ENCODE assay signal across 22 cellular contexts in genomic region chrX:24837966-24838365, GRCh38.
"Had no signal": no experiment of that assay in that cellular context is flagged by ENCODE, and none has a peak within 500 bp of the region (broad histone marks: within the 10 kb centered on the region; RNA-seq: fewer than 3 reads in every experiment).

No MANE protein-coding gene starts in this region.

- H3K27ac ChIP-seq: hepatocyte, left ventricle myocardium inferior, ovary, stomach, testis, thyroid gland, transverse colon, upper lobe of left lung, vagina had no signal

- H3K4me3 Mint-ChIP-seq: mesothelial cell of epicardium; naive thymus-derived CD8-positive, alpha-beta T cell; nephron progenitor cell; stimulated activated naive B cell treated with anti-CD40 and anti-IgM and Interleukin-4, amounts not matched to agents 10 μg/mL and 1 μg/mL and 100 μg/mL, for 72 hours had no signal

- H2AFZ ChIP-seq: hepatocyte had no signal

- H3K4me1 ChIP-seq: left ventricle myocardium inferior, stomach, testis, transverse colon, upper lobe of left lung, vagina had no signal

- H3K9me3 ChIP-seq: left ventricle myocardium inferior, ovary, stomach, testis, thyroid gland, transverse colon, upper lobe of left lung, vagina had no signal

- ATAC-seq: naive thymus-derived CD8-positive, alpha-beta T cell; right cardiac atrium; sciatic nerve; stimulated activated naive B cell treated with anti-CD40 and anti-IgM and Interleukin-4, amounts not matched to agents 10 μg/mL and 1 μg/mL and 100 μg/mL, for 72 hours; stimulated activated naive CD8-positive, alpha-beta T cell treated with anti-CD3 and anti-CD28 coated beads, Interleukin-15, Interleukin-2, amounts not matched to agents 100 U/mL and 50 U/mL, for 24 hours had no signal

- DNase-seq: islet precursor cell; left ventricle myocardium inferior; nephron progenitor cell; ovary; right cardiac atrium; stimulated activated CD4-positive, alpha-beta T cell treated with anti-CD3 and anti-CD28 coated beads, Interleukin-1b, Interleukin-23, amount 100 ng/mL, for 48 hours; stimulated activated CD4-positive, alpha-beta T cell treated with anti-CD3 and anti-CD28 coated beads, Interleukin-4, amount 100 ng/mL, for 4 hours; stimulated activated naive B cell treated with anti-CD40 and anti-IgM and Interleukin-4, amounts not matched to agents 10 μg/mL and 1 μg/mL and 100 μg/mL, for 72 hours; stimulated activated naive CD8-positive, alpha-beta T cell treated with anti-CD3 and anti-CD28 coated beads, Interleukin-15, Interleukin-2, amounts not matched to agents 100 U/mL and 50 U/mL, for 24 hours; stomach; thyroid gland; transverse colon; upper lobe of left lung had no signal

- H3K27me3 Mint-ChIP-seq: naive thymus-derived CD8-positive, alpha-beta T cell; progenitor cell of endocrine pancreas; stimulated activated naive B cell treated with anti-CD40 and anti-IgM and Interleukin-4, amounts not matched to agents 10 μg/mL and 1 μg/mL and 100 μg/mL, for 72 hours had no signal

- H3K27ac Mint-ChIP-seq: mesothelial cell of epicardium; nephron progenitor cell; progenitor cell of endocrine pancreas; stimulated activated naive B cell treated with anti-CD40 and anti-IgM and Interleukin-4, amounts not matched to agents 10 μg/mL and 1 μg/mL and 100 μg/mL, for 72 hours had no signal

- H3K4me2 ChIP-seq: hepatocyte, smooth muscle cell had no signal

- H3K27me3 ChIP-seq: hepatocyte, ovary, stomach, testis, thyroid gland, transverse colon, upper lobe of left lung, vagina had no signal

- H3K4me3 ChIP-seq: hepatocyte, left ventricle myocardium inferior, lung, ovary, smooth muscle cell, stomach, testis, thyroid gland, transverse colon, upper lobe of left lung, vagina had no signal

- H3K36me3 ChIP-seq: left ventricle myocardium inferior, ovary, stomach, thyroid gland, transverse colon, upper lobe of left lung, vagina had no signal

- H3K79me2 ChIP-seq: hepatocyte had no signal

- H3K9me3 Mint-ChIP-seq: mesothelial cell of epicardium; naive thymus-derived CD8-positive, alpha-beta T cell; nephron progenitor cell; stimulated activated naive B cell treated with anti-CD40 and anti-IgM and Interleukin-4, amounts not matched to agents 10 μg/mL and 1 μg/mL and 100 μg/mL, for 72 hours had no signal
